In the genomic region with DNA sequence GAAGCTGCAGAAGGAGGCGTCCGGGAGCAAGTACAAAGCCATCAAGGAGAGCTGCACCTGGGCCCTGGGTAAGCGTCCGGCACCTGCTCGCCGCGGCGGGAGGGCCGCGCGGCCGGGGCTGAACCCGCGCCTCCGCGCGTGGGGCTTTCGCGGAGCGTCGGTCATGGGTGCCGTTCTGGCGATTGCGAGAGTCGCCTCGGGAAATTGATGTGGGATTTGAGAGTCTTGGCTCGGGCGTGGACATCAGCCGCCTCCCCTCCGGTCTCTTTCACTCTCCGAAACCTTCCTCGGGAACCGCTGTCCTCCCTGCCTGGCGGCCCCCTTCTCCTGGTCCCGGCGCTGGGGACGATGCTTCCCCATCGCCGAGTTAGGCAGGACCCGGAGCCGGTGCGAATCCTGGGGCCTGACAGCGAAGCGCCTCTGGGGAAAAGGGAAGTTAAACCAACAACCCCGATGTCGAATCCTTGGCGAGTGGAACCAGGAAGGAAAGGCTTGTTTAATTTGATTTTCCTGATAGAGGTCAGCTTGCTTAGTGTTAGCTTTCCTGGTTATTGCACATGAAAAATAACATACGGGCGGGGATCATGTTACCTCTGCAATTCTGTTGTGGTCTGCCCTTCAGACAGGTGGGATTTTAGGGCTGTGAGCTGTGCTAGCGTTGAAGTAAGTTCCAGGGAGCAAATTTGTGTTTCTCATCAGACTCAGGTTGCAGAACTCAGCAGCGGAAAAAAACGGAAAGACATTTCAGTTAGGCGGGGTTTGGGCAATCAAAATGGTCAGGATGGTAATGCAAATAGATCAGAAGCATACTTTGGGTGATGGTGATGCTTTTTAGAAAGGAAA, we compare ENCODE assay signal across 1 cellular context.
A peak's percentile ranks its signal among the peaks of the same experiment; 100 is the strongest.
TF ChIP-seq lines count a peak whose summit lies in the region.

No MANE protein-coding gene starts in this region.

TF ChIP-seq in HepG2, 621 proteins besides CTCF, POLR2A, EP300 and RAD21 (continued from another document and continues in another):
- TF ChIP-seq, protein P1, sequence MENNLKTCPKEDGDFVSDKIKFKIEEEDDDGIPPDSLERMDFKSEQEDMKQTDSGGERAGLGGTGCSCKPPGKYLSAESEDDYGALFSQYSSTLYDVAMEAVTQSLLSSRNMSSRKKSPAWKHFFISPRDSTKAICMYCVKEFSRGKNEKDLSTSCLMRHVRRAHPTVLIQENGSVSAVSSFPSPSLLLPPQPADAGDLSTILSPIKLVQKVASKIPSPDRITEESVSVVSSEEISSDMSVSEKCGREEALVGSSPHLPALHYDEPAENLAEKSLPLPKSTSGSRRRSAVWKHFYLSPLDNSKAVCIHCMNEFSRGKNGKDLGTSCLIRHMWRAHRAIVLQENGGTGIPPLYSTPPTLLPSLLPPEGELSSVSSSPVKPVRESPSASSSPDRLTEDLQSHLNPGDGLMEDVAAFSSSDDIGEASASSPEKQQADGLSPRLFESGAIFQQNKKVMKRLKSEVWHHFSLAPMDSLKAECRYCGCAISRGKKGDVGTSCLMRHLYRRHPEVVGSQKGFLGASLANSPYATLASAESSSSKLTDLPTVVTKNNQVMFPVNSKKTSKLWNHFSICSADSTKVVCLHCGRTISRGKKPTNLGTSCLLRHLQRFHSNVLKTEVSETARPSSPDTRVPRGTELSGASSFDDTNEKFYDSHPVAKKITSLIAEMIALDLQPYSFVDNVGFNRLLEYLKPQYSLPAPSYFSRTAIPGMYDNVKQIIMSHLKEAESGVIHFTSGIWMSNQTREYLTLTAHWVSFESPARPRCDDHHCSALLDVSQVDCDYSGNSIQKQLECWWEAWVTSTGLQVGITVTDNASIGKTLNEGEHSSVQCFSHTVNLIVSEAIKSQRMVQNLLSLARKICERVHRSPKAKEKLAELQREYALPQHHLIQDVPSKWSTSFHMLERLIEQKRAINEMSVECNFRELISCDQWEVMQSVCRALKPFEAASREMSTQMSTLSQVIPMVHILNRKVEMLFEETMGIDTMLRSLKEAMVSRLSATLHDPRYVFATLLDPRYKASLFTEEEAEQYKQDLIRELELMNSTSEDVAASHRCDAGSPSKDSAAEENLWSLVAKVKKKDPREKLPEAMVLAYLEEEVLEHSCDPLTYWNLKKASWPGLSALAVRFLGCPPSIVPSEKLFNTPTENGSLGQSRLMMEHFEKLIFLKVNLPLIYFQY (CRISPR knock-in tag; IDR thresholded peaks at IDR 0.05; ENCODE audit: borderline replicate concordance), result no peak
- TF ChIP-seq GATAD1 (CRISPR knock-in tag; IDR thresholded peaks at IDR 0.05) (no peak), ZNF207 (IDR thresholded peaks at IDR 0.05; ENCODE audit: borderline replicate concordance) (no peak), CENPX (CRISPR knock-in tag; IDR thresholded peaks at IDR 0.05) (no peak), DNMT3B (CRISPR knock-in tag; conservative IDR thresholded peaks at IDR 0.05) (no peak; the same call in 1 of the 2 replicates), GLI4 (CRISPR knock-in tag; IDR thresholded peaks at IDR 0.05; ENCODE audit: borderline replicate concordance) (no peak), ZNF362 (CRISPR knock-in tag; IDR thresholded peaks at IDR 0.05; ENCODE audit: borderline replicate concordance) (no peak), TOPORS (CRISPR knock-in tag; IDR thresholded peaks at IDR 0.05) (no peak), ZFP62 (CRISPR knock-in tag; IDR thresholded peaks at IDR 0.05) (no peak), AKAP8 (CRISPR knock-in tag; IDR thresholded peaks at IDR 0.05) (no peak), NFKBIZ (CRISPR knock-in tag; IDR thresholded peaks at IDR 0.05) (no peak), XRCC5 (optimal IDR thresholded peaks at IDR 0.05; ENCODE audit: low read length) (peak; percentile 12), GABPA (IDR thresholded peaks at IDR 0.05; ENCODE audit: low read depth, low read length) (no peak), GABPA (CRISPR knock-in tag; IDR thresholded peaks at IDR 0.05; ENCODE audit: low read depth) (no peak), ZNF235 (CRISPR knock-in tag; IDR thresholded peaks at IDR 0.05; ENCODE audit: borderline replicate concordance) (no peak), KDM3A (CRISPR knock-in tag; IDR thresholded peaks at IDR 0.05; ENCODE audit: low read depth) (no peak), SP140L (CRISPR knock-in tag; IDR thresholded peaks at IDR 0.05; ENCODE audit: borderline replicate concordance) (no peak), ZBTB14 (CRISPR knock-in tag; IDR thresholded peaks at IDR 0.05) (peak; percentile 38; the same call in 1 of the 2 replicates), ZNF619 (CRISPR knock-in tag; IDR thresholded peaks at IDR 0.05) (no peak), HOXD1 (CRISPR knock-in tag; IDR thresholded peaks at IDR 0.05) (0 out of 2 replicates have a peak, but pooled peaks have one; percentile 57), ZNF205 (CRISPR knock-in tag; IDR thresholded peaks at IDR 0.05) (no peak), SSRP1 (CRISPR knock-in tag; IDR thresholded peaks at IDR 0.05) (no peak), ZNF773 (CRISPR knock-in tag; IDR thresholded peaks at IDR 0.05; ENCODE audit: borderline replicate concordance) (no peak), ZNF598 (CRISPR knock-in tag; IDR thresholded peaks at IDR 0.05; ENCODE audit: borderline replicate concordance) (no peak), E2F2 (CRISPR knock-in tag; IDR thresholded peaks at IDR 0.05; ENCODE audit: borderline replicate concordance) (no peak), ONECUT2 (CRISPR knock-in tag; IDR thresholded peaks at IDR 0.05) (no peak), CBX1 (IDR thresholded peaks at IDR 0.05; ENCODE audit: low read depth) (no peak), ZNF572 (CRISPR knock-in tag; IDR thresholded peaks at IDR 0.05) (no peak), POLR2G (IDR thresholded peaks at IDR 0.05; ENCODE audit: low read depth, low read length) (no peak), KLF6 (CRISPR knock-in tag; IDR thresholded peaks at IDR 0.05) (no peak), ZNF563 (CRISPR knock-in tag; IDR thresholded peaks at IDR 0.05) (no peak), CSRNP1 (CRISPR knock-in tag; IDR thresholded peaks at IDR 0.05) (no peak), ZBTB38 (CRISPR knock-in tag; IDR thresholded peaks at IDR 0.05) (no peak), NBN (conservative IDR thresholded peaks at IDR 0.05) (no peak), MXI1 (IDR thresholded peaks at IDR 0.05; ENCODE audit: borderline replicate concordance, low read depth, low read length) (no peak), CEBPB (IDR thresholded peaks at IDR 0.05; ENCODE audit: borderline replicate concordance, low read depth, low read length) (no peak), CHD4 (IDR thresholded peaks at IDR 0.05; ENCODE audit: borderline replicate concordance, low read length) (no peak), NR1H2 (CRISPR knock-in tag; IDR thresholded peaks at IDR 0.05; ENCODE audit: borderline replicate concordance, low read depth) (no peak)
- TF ChIP-seq, protein P2, sequence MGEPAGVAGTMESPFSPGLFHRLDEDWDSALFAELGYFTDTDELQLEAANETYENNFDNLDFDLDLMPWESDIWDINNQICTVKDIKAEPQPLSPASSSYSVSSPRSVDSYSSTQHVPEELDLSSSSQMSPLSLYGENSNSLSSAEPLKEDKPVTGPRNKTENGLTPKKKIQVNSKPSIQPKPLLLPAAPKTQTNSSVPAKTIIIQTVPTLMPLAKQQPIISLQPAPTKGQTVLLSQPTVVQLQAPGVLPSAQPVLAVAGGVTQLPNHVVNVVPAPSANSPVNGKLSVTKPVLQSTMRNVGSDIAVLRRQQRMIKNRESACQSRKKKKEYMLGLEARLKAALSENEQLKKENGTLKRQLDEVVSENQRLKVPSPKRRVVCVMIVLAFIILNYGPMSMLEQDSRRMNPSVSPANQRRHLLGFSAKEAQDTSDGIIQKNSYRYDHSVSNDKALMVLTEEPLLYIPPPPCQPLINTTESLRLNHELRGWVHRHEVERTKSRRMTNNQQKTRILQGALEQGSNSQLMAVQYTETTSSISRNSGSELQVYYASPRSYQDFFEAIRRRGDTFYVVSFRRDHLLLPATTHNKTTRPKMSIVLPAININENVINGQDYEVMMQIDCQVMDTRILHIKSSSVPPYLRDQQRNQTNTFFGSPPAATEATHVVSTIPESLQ (CRISPR knock-in tag; conservative IDR thresholded peaks at IDR 0.05), result no peak
- TF ChIP-seq, protein P3, sequence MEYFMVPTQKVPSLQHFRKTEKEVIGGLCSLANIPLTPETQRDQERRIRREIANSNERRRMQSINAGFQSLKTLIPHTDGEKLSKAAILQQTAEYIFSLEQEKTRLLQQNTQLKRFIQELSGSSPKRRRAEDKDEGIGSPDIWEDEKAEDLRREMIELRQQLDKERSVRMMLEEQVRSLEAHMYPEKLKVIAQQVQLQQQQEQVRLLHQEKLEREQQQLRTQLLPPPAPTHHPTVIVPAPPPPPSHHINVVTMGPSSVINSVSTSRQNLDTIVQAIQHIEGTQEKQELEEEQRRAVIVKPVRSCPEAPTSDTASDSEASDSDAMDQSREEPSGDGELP (IDR thresholded peaks at IDR 0.05; ENCODE audit: borderline replicate concordance, low read depth), result no peak
- TF ChIP-seq, protein P4, sequence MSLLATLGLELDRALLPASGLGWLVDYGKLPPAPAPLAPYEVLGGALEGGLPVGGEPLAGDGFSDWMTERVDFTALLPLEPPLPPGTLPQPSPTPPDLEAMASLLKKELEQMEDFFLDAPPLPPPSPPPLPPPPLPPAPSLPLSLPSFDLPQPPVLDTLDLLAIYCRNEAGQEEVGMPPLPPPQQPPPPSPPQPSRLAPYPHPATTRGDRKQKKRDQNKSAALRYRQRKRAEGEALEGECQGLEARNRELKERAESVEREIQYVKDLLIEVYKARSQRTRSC (CRISPR knock-in tag; IDR thresholded peaks at IDR 0.05; ENCODE audit: low read depth), result no peak
- TF ChIP-seq, protein P5, sequence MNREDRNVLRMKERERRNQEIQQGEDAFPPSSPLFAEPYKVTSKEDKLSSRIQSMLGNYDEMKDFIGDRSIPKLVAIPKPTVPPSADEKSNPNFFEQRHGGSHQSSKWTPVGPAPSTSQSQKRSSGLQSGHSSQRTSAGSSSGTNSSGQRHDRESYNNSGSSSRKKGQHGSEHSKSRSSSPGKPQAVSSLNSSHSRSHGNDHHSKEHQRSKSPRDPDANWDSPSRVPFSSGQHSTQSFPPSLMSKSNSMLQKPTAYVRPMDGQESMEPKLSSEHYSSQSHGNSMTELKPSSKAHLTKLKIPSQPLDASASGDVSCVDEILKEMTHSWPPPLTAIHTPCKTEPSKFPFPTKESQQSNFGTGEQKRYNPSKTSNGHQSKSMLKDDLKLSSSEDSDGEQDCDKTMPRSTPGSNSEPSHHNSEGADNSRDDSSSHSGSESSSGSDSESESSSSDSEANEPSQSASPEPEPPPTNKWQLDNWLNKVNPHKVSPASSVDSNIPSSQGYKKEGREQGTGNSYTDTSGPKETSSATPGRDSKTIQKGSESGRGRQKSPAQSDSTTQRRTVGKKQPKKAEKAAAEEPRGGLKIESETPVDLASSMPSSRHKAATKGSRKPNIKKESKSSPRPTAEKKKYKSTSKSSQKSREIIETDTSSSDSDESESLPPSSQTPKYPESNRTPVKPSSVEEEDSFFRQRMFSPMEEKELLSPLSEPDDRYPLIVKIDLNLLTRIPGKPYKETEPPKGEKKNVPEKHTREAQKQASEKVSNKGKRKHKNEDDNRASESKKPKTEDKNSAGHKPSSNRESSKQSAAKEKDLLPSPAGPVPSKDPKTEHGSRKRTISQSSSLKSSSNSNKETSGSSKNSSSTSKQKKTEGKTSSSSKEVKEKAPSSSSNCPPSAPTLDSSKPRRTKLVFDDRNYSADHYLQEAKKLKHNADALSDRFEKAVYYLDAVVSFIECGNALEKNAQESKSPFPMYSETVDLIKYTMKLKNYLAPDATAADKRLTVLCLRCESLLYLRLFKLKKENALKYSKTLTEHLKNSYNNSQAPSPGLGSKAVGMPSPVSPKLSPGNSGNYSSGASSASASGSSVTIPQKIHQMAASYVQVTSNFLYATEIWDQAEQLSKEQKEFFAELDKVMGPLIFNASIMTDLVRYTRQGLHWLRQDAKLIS (CRISPR knock-in tag; IDR thresholded peaks at IDR 0.05), result no peak
- TF ChIP-seq, protein P6, sequence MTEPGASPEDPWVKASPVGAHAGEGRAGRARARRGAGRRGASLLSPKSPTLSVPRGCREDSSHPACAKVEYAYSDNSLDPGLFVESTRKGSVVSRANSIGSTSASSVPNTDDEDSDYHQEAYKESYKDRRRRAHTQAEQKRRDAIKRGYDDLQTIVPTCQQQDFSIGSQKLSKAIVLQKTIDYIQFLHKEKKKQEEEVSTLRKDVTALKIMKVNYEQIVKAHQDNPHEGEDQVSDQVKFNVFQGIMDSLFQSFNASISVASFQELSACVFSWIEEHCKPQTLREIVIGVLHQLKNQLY (CRISPR knock-in tag; IDR thresholded peaks at IDR 0.05), result no peak
